9 cellular contexts compared by ENCODE assay signal in the genomic region with DNA sequence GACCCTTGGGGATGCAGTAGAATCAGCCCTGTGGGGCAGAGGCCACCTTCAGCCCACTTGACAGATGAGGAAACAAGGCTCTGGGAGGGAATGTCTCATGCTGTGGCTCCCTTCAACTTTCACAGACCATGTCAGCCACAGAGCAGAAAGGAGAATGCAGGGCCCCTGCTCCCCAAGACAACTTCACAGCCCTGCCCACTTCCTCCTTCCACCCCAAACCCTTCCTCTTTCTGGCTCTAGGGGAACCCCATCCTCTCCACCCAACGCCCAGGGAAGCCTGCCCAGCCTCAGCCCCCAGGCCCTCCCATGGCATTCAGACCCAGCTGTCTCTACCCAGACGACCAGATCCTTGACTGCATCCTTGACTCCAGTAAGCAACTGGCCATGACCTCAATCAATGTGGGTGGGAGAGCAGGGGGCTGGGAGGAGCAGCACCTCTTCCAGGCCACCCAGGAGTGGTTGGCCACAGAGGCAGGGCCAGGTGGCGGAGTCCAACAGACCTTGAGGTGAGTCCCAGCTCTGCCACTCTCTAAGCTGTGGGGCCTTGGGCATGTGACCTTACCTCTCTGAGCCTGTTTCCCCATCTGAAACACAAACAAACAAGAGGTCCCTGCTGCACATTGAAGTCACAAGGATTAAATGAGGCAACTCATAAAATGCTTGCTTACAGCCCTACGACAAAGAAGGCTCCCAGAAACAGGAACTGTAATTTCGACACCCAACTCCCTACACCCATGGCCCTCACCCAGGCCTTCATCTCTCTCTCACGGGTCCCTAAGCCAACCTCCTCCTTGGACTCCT.
A peak's percentile ranks its signal among the peaks of the same experiment; 100 is the strongest.
DNase-seq lines count a peak whose midpoint lies in the region; ATAC-seq and TF ChIP-seq lines count a peak whose summit lies in the region.
"Had no signal": no experiment of that assay in that cellular context is flagged by ENCODE, and none has a peak within 500 bp of the region (broad histone marks: within the 10 kb centered on the region; RNA-seq: fewer than 3 reads in every experiment).

No MANE protein-coding gene starts in this region.

- H3K9me3 Mint-ChIP-seq in stimulated activated effector memory CD8-positive, alpha-beta T cell treated with anti-CD3 and anti-CD28 coated beads, Interleukin-12 subunit alpha, Interleukin-12 subunit beta, amount 100 ng/mL, for 72 hours = no peaks in the 10 kb centered on the region

- TF ChIP-seq CTCF in GM20000 (IDR thresholded peaks at IDR 0.05; ENCODE audit: extremely low read depth, missing control alignments) = no peak

- H3K27ac ChIP-seq in epithelial cell of prostate = peak overlapping the region; percentile 89

- H3K4me1 Mint-ChIP-seq in stimulated activated effector memory CD8-positive, alpha-beta T cell treated with anti-CD3 and anti-CD28 coated beads, Interleukin-12 subunit alpha, Interleukin-12 subunit beta, amount 100 ng/mL, for 72 hours = peaks cover 85% of the 10 kb centered on the region

- H3K4me3 Mint-ChIP-seq in stimulated activated effector memory CD8-positive, alpha-beta T cell treated with anti-CD3 and anti-CD28 coated beads, Interleukin-12 subunit alpha, Interleukin-12 subunit beta, amount 100 ng/mL, for 72 hours = peak overlapping the region; percentile 81

- H3K27ac Mint-ChIP-seq in stimulated activated effector memory CD8-positive, alpha-beta T cell treated with anti-CD3 and anti-CD28 coated beads, Interleukin-12 subunit alpha, Interleukin-12 subunit beta, amount 100 ng/mL, for 72 hours = peak overlapping the region; percentile 94

- ATAC-seq in stimulated activated effector memory CD8-positive, alpha-beta T cell treated with anti-CD3 and anti-CD28 coated beads, Interleukin-12 subunit alpha, Interleukin-12 subunit beta, amount 100 ng/mL, for 72 hours = peak; percentile 74
- no peak for ATAC-seq in GM18858 (IDR thresholded peaks at IDR 0.05; ENCODE audit: unreplicated experiment)
- ATAC-seq in GM18861 (IDR thresholded peaks at IDR 0.05; ENCODE audit: unreplicated experiment) = no peak

- H3K36me3 Mint-ChIP-seq in stimulated activated effector memory CD8-positive, alpha-beta T cell treated with anti-CD3 and anti-CD28 coated beads, Interleukin-12 subunit alpha, Interleukin-12 subunit beta, amount 100 ng/mL, for 72 hours = peaks cover 96% of the 10 kb centered on the region

- DNase-seq in GM20000 (ENCODE audit: low spot score) = peak; percentile 89
- peak; percentile 93 for DNase-seq in SIG-M5 treated with dmso at 0.1 percent for 504 hours (lab: John Stamatoyannopoulos, UW; ENCODE audit: unreplicated experiment)
- DNase-seq in epithelial cell of prostate (ENCODE audit: low read depth, low spot score) = no peak
- DNase-seq in stimulated activated effector memory CD8-positive, alpha-beta T cell treated with anti-CD3 and anti-CD28 coated beads, Interleukin-12 subunit alpha, Interleukin-12 subunit beta, amount 100 ng/mL, for 72 hours (ENCODE audit: low spot score in 2 of 2) = peak in 1 of 2 donors; percentile 79
- DNase-seq in DMS114 treated with DMSO at 0.1 percent for 48 hours (lab: John Stamatoyannopoulos, UW; ENCODE audit: unreplicated experiment) = no peak
- no peak for DNase-seq in NCI-H774 (lab: John Stamatoyannopoulos, UW)
- DNase-seq: IMR-90 had no signal

Comparison
In these comparisons a context has a peak if more than half of its experiments do, and no peak if none do; other contexts are left out.
1. DNase-seq: peak in GM20000 (single experiment) and SIG-M5 treated with dmso at 0.1 percent for 504 hours (single experiment); none in epithelial cell of prostate (single experiment), DMS114 treated with DMSO at 0.1 percent for 48 hours (single experiment) and NCI-H774 (single experiment).